In the genomic region with DNA sequence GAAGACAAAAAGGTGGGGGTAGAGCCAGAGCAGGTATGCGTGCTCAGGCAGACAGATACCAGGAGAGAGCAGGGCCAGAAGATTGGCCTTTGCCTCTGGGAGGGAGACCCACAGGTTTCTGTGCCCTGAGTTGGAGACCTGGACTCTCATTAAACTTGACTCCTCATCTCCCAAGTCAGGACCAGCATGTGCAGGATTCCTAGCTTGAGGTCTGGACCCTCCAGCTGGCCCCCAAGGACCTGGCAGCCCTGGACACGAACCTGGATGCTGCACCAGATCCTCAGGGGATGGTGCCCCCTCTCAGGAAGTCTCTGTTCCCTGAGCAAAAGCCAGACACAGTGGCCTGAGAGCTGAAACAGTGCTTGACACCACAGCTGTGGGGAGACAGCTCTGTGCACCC, we compare ENCODE assay signal across 23 cellular contexts. TPM values are rescaled to one million over a fixed set of nuclear protein-coding genes. Genes with fewer than 3 reads are reported as not detected.
DNase-seq lines count a peak whose midpoint lies in the region; ATAC-seq and TF ChIP-seq lines count a peak whose summit lies in the region.
"Had no signal": no experiment of that assay in that cellular context is flagged by ENCODE, and none has a peak within 500 bp of the region (broad histone marks: within the 10 kb centered on the region; RNA-seq: fewer than 3 reads in every experiment).

No MANE protein-coding gene starts in this region.

- POLR2A ChIA-PET in activated CD8-positive, alpha-beta T cell treated with anti-CD3 and anti-CD28 coated beads for 36 hours (lab: Charles Lee): no interaction called here

- H2BK12ac ChIP-seq in H9 (ENCODE audit: insufficient read length, low read depth, low read length): no peak overlapping the region

- no peaks in the 10 kb centered on the region for H3K27me3 ChIP-seq in H9 (ENCODE audit: insufficient read depth, low read length)

- H3K4me1 Mint-ChIP-seq in activated T-cell treated with anti-CD3 and anti-CD28 coated beads, Interleukin-2, amount 50 U/mL, for 72 hours (ENCODE audit: low read depth): peaks cover 52% of the 10 kb centered on the region
- peaks cover 54% of the 10 kb centered on the region for H3K4me1 Mint-ChIP-seq in activated T-cell treated with anti-CD3 and anti-CD28 coated beads, Interleukin-2, amount 50 U/mL, for 24 hours (ENCODE audit: low read depth)
- H3K4me1 Mint-ChIP-seq in H9: peaks cover 4 to 5% of the 10 kb centered on the region in 2 experiments
- peaks cover 51% of the 10 kb centered on the region for H3K4me1 Mint-ChIP-seq in activated CD8-positive, alpha-beta T cell treated with anti-CD3 and anti-CD28 coated beads for 36 hours (ENCODE audit: low read depth)

- no peak overlapping the region for H2BK120ac ChIP-seq in H9 (ENCODE audit: low read depth, low read length, poor library complexity, severe bottlenecking)

- no peaks in the 10 kb centered on the region for H3K9me3 ChIP-seq in H9 (ENCODE audit: control insufficient read depth, low read depth, low read length)

- H2BK5ac ChIP-seq in H9 (ENCODE audit: insufficient read length, low read length): no peak overlapping the region

- no peak overlapping the region for H3K23ac ChIP-seq in H9 (ENCODE audit: insufficient read length, low read depth, low read length)

- H3K27ac Mint-ChIP-seq in activated T-cell treated with anti-CD3 and anti-CD28 coated beads, Interleukin-2, amount 50 U/mL, for 72 hours: peak overlapping the region; percentile 19
- H3K27ac Mint-ChIP-seq in activated T-cell treated with anti-CD3 and anti-CD28 coated beads, Interleukin-2, amount 50 U/mL, for 24 hours: no peak overlapping the region
- H3K27ac Mint-ChIP-seq in H9: no peak overlapping the region
- H3K27ac Mint-ChIP-seq in activated CD8-positive, alpha-beta T cell treated with anti-CD3 and anti-CD28 coated beads for 36 hours: no peak overlapping the region

- H3K14ac ChIP-seq in H9 (ENCODE audit: insufficient read depth, low read length): no peak overlapping the region

- H3K18ac ChIP-seq in H9 (ENCODE audit: insufficient read length, low read depth, low read length): no peak overlapping the region

- H4K5ac ChIP-seq in H9 (ENCODE audit: insufficient read length, low read depth, low read length): no peak overlapping the region

- intact Hi-C loops in activated CD8-positive, alpha-beta T cell treated with anti-CD3 and anti-CD28 coated beads for 36 hours (cut with micrococcal nuclease): no loop called here

- no peak overlapping the region for H2BK20ac ChIP-seq in H9 (ENCODE audit: low read depth, low read length, poor library complexity, severe bottlenecking)

- DNase-seq in activated T-cell treated with anti-CD3 and anti-CD28 coated beads, Interleukin-2, amount 50 U/mL, for 72 hours: no peak
- DNase-seq in activated T-cell treated with anti-CD3 and anti-CD28 coated beads, Interleukin-2, amount 50 U/mL, for 24 hours: no peak
- DNase-seq in H9 (peak; percentile 20), left lobe of liver (ENCODE audit: low spot score) (peak; percentile 21), substantia nigra (lab: John Stamatoyannopoulos, UW) (no peak)
- no peak for DNase-seq in activated effector memory CD4-positive, alpha-beta T cell treated with anti-CD3 and anti-CD28 coated beads, Interleukin-2, amount 50 U/mL, for 16 hours
- no peak for DNase-seq in activated CD8-positive, alpha-beta T cell treated with anti-CD3 and anti-CD28 coated beads for 36 hours
- DNase-seq: C1 segment of cervical spinal cord, COR-L47, DMS153, GM23248, IMR-90, Karpas-422, MM.1S, NCI-H1105 treated with DMSO at 0.1 percent for 48 hours, NCI-H1694 treated with DMSO at 0.1 percent for 48 hours, NCI-H226, NCI-H524 treated with DMSO at 0.1 percent for 48 hours had no signal

- H3K56ac ChIP-seq in H9 (ENCODE audit: insufficient read length, low read depth, low read length): no peak overlapping the region

- no peak for ATAC-seq in activated T-cell treated with anti-CD3 and anti-CD28 coated beads, Interleukin-2, amount 50 U/mL, for 72 hours (replicated peaks in 1 of 2)
- ATAC-seq in left lobe of liver: no peak
- no peak for ATAC-seq in activated CD8-positive, alpha-beta T cell treated with anti-CD3 and anti-CD28 coated beads for 36 hours
- ATAC-seq: HCT116, Panc1 had no signal

- H3K4me1 ChIP-seq in H9 (ENCODE audit: insufficient read depth, low read length): no peaks in the 10 kb centered on the region

- peak overlapping the region in 1 of 2 donors; percentile 58 for H3K4me3 Mint-ChIP-seq in activated T-cell treated with anti-CD3 and anti-CD28 coated beads, Interleukin-2, amount 50 U/mL, for 72 hours
- no peak overlapping the region for H3K4me3 Mint-ChIP-seq in activated T-cell treated with anti-CD3 and anti-CD28 coated beads, Interleukin-2, amount 50 U/mL, for 24 hours
- H3K4me3 Mint-ChIP-seq in H9: no peak overlapping the region
- no peak overlapping the region for H3K4me3 Mint-ChIP-seq in activated CD8-positive, alpha-beta T cell treated with anti-CD3 and anti-CD28 coated beads for 36 hours

- H2AFZ ChIP-seq in H9 (ENCODE audit: low read length): no peak overlapping the region
- H2AFZ ChIP-seq: GM23248 had no signal

- H3K79me1 ChIP-seq in H9 (ENCODE audit: insufficient read depth, low read depth, low read length, poor library complexity, severe bottlenecking): no peaks in the 10 kb centered on the region

- H4K91ac ChIP-seq in H9 (ENCODE audit: insufficient read length, low read depth, low read length): no peak overlapping the region

- no peaks in the 10 kb centered on the region for H3K9me3 Mint-ChIP-seq in activated T-cell treated with anti-CD3 and anti-CD28 coated beads, Interleukin-2, amount 50 U/mL, for 72 hours
- no peaks in the 10 kb centered on the region for H3K9me3 Mint-ChIP-seq in activated T-cell treated with anti-CD3 and anti-CD28 coated beads, Interleukin-2, amount 50 U/mL, for 24 hours
- H3K9me3 Mint-ChIP-seq in H9: no peaks in the 10 kb centered on the region
- no peaks in the 10 kb centered on the region for H3K9me3 Mint-ChIP-seq in activated CD8-positive, alpha-beta T cell treated with anti-CD3 and anti-CD28 coated beads for 36 hours

- H3K4ac ChIP-seq in H9 (ENCODE audit: low read depth, low read length): no peak overlapping the region

- H3K79me2 ChIP-seq in H9 (ENCODE audit: insufficient read depth, low read length): no peaks in the 10 kb centered on the region

- H4K8ac ChIP-seq in H9 (replicated peaks; ENCODE audit: insufficient read length, low read depth, low read length): no peak overlapping the region

- H4K20me1 ChIP-seq in H9 (ENCODE audit: control insufficient read depth, insufficient read depth, insufficient read length): no peaks in the 10 kb centered on the region

- H3K23me2 ChIP-seq in H9 (ENCODE audit: insufficient read length, low read depth, low read length, poor library complexity, severe bottlenecking): no peaks in the 10 kb centered on the region

- H3K36me3 Mint-ChIP-seq in activated T-cell treated with anti-CD3 and anti-CD28 coated beads, Interleukin-2, amount 50 U/mL, for 72 hours (ENCODE audit: insufficient read depth in 2 of 2): no peaks in the 10 kb centered on the region
- no peaks in the 10 kb centered on the region for H3K36me3 Mint-ChIP-seq in activated T-cell treated with anti-CD3 and anti-CD28 coated beads, Interleukin-2, amount 50 U/mL, for 24 hours (ENCODE audit: low read depth)
- H3K36me3 Mint-ChIP-seq in H9 (ENCODE audit: insufficient read depth in 1 of 3, low read depth in 3 of 3): no peaks in the 10 kb centered on the region
- no peaks in the 10 kb centered on the region for H3K36me3 Mint-ChIP-seq in activated CD8-positive, alpha-beta T cell treated with anti-CD3 and anti-CD28 coated beads for 36 hours (ENCODE audit: low read depth)

- H3T11ph ChIP-seq in H9 (ENCODE audit: low read length): no peak overlapping the region

- no CpG with 5 or more reads among the region's 2 CpGs for WGBS in H9 (ENCODE audit: extremely low coverage, insufficient read length, low lambda C conversion rate)

- no peak overlapping the region for H3K4me2 ChIP-seq in H9 (ENCODE audit: insufficient read depth, insufficient read length, low read length)

- H2BK15ac ChIP-seq in H9 (ENCODE audit: low read depth, low read length): no peak overlapping the region

- no peak overlapping the region for H3K9ac ChIP-seq in H9 (ENCODE audit: extremely low read depth, insufficient read length, low read length)
- H3K9ac ChIP-seq: GM23248 had no signal

- H3K27me3 Mint-ChIP-seq in activated T-cell treated with anti-CD3 and anti-CD28 coated beads, Interleukin-2, amount 50 U/mL, for 72 hours (ENCODE audit: low read depth): no peaks in the 10 kb centered on the region
- no peaks in the 10 kb centered on the region for H3K27me3 Mint-ChIP-seq in activated T-cell treated with anti-CD3 and anti-CD28 coated beads, Interleukin-2, amount 50 U/mL, for 24 hours
- peaks cover 13% of the 10 kb centered on the region for H3K27me3 Mint-ChIP-seq in H9 (ENCODE audit: low read depth)
- H3K27me3 Mint-ChIP-seq in activated CD8-positive, alpha-beta T cell treated with anti-CD3 and anti-CD28 coated beads for 36 hours: no peaks in the 10 kb centered on the region

- H3K27ac ChIP-seq in C4-2B: peak overlapping the region; percentile 76; the same call in 1 of the 2 replicates
- H3K27ac ChIP-seq in H9 (ENCODE audit: insufficient read length, low read depth, low read length): no peak overlapping the region
- no peak overlapping the region for H3K27ac ChIP-seq in substantia nigra (ENCODE audit: low read depth, low read length, poor library complexity, severe bottlenecking)
- H3K27ac ChIP-seq: GM23248 had no signal

- CTCF ChIA-PET in activated CD8-positive, alpha-beta T cell treated with anti-CD3 and anti-CD28 coated beads for 36 hours (lab: Charles Lee): no interaction called here

- H2AK5ac ChIP-seq in H9 (ENCODE audit: insufficient read length, low read length): no peak overlapping the region

- TF ChIP-seq CTCF in C4-2B (conservative IDR thresholded peaks at IDR 0.05): no peak
- no peak for TF ChIP-seq CTCF in H9 (conservative IDR thresholded peaks at IDR 0.05)
- TF ChIP-seq CTCF in activated CD8-positive, alpha-beta T cell treated with anti-CD3 and anti-CD28 coated beads for 36 hours (IDR thresholded peaks at IDR 0.05): no peak

RNA-seq across cellular contexts. Expression of a gene that starts 10.5 kb away (rescaled TPM):
- total RNA-seq in activated T-cell treated with anti-CD3 and anti-CD28 coated beads, Interleukin-2, amount 50 U/mL, for 72 hours: 1 to 10 TPM in 1 of 2 donors, under 1 TPM in 1; 0.36 to 1.3 TPM
- total RNA-seq in H9 (2021) (not detected in 2 replicates), left lobe of liver (not detected)
- under 1 TPM in 1 of 2 experiments, not detected in 1; 0.20 TPM for total RNA-seq in activated CD8-positive, alpha-beta T cell treated with anti-CD3 and anti-CD28 coated beads for 36 hours
- total RNA-seq: A673, GM23248, HT1080, IMR-90 had no signal

RNA-seq across cellular contexts. Expression of a gene that starts 23.2 kb away (rescaled TPM):
- total RNA-seq in activated T-cell treated with anti-CD3 and anti-CD28 coated beads, Interleukin-2, amount 50 U/mL, for 72 hours: not detected
- total RNA-seq in H9 (2021) (not detected in 2 replicates), left lobe of liver (not detected)
- total RNA-seq in activated CD8-positive, alpha-beta T cell treated with anti-CD3 and anti-CD28 coated beads for 36 hours: not detected
- total RNA-seq: A673, GM23248, HT1080, IMR-90 had no signal

RNA-seq across cellular contexts. Expression of a gene that starts 27.6 kb away (rescaled TPM):
- 1 to 10 TPM in 1 of 2 donors, under 1 TPM in 1; 0.31 to 2.3 TPM for total RNA-seq in activated T-cell treated with anti-CD3 and anti-CD28 coated beads, Interleukin-2, amount 50 U/mL, for 72 hours
- total RNA-seq in H9 (2021) (not detected in 2 replicates), left lobe of liver (not detected)
- under 1 TPM; 0.16 to 0.32 TPM for total RNA-seq in activated CD8-positive, alpha-beta T cell treated with anti-CD3 and anti-CD28 coated beads for 36 hours
- total RNA-seq: A673, GM23248, HT1080, IMR-90 had no signal

RNA-seq across cellular contexts. Expression of a gene that starts 51.4 kb away (rescaled TPM):
- total RNA-seq in activated T-cell treated with anti-CD3 and anti-CD28 coated beads, Interleukin-2, amount 50 U/mL, for 72 hours: not detected
- total RNA-seq in H9 (2021): not detected in 2 replicates
- not detected for total RNA-seq in left lobe of liver
- total RNA-seq in activated CD8-positive, alpha-beta T cell treated with anti-CD3 and anti-CD28 coated beads for 36 hours: not detected
- total RNA-seq: A673, GM23248, HT1080, IMR-90 had no signal

RNA-seq across cellular contexts. Expression of a gene that starts 55.2 kb away (rescaled TPM):
- under 1 TPM in 1 of 2 donors, not detected in 1; 0.12 TPM for total RNA-seq in activated T-cell treated with anti-CD3 and anti-CD28 coated beads, Interleukin-2, amount 50 U/mL, for 72 hours
- total RNA-seq in H9 (2021): not detected in 2 replicates
- total RNA-seq in left lobe of liver: not detected
- not detected for total RNA-seq in activated CD8-positive, alpha-beta T cell treated with anti-CD3 and anti-CD28 coated beads for 36 hours
- total RNA-seq: A673, GM23248, HT1080, IMR-90 had no signal

Comparison
In these comparisons a context has a peak if more than half of its experiments do, and no peak if none do; other contexts are left out.
1. DNase-seq: peak in H9 (single experiment) and left lobe of liver (single experiment); none in activated T-cell treated with anti-CD3 and anti-CD28 coated beads, Interleukin-2, amount 50 U/mL, for 72 hours (0 of 2), activated T-cell treated with anti-CD3 and anti-CD28 coated beads, Interleukin-2, amount 50 U/mL, for 24 hours (single experiment), substantia nigra (0 of 49), activated effector memory CD4-positive, alpha-beta T cell treated with anti-CD3 and anti-CD28 coated beads, Interleukin-2, amount 50 U/mL, for 16 hours (single experiment) and activated CD8-positive, alpha-beta T cell treated with anti-CD3 and anti-CD28 coated beads for 36 hours (single experiment).